1 cellular context compared by ENCODE assay signal in genomic region chr11:67239795-67240574, GRCh38.
TF ChIP-seq lines count a peak whose summit lies in the region.

No MANE protein-coding gene starts in this region.

TF ChIP-seq in IMR-90, 13 proteins besides CTCF, POLR2A, EP300 and RAD21 (continued from another document):
- no peak for TF ChIP-seq ELK1 (IDR thresholded peaks at IDR 0.05; ENCODE audit: borderline replicate concordance, low read depth, low read length)
- no peak for TF ChIP-seq USF2 (IDR thresholded peaks at IDR 0.05; ENCODE audit: low read depth, low read length)
